Comparison of ENCODE assay signal across 1 cellular context in the genomic region with DNA sequence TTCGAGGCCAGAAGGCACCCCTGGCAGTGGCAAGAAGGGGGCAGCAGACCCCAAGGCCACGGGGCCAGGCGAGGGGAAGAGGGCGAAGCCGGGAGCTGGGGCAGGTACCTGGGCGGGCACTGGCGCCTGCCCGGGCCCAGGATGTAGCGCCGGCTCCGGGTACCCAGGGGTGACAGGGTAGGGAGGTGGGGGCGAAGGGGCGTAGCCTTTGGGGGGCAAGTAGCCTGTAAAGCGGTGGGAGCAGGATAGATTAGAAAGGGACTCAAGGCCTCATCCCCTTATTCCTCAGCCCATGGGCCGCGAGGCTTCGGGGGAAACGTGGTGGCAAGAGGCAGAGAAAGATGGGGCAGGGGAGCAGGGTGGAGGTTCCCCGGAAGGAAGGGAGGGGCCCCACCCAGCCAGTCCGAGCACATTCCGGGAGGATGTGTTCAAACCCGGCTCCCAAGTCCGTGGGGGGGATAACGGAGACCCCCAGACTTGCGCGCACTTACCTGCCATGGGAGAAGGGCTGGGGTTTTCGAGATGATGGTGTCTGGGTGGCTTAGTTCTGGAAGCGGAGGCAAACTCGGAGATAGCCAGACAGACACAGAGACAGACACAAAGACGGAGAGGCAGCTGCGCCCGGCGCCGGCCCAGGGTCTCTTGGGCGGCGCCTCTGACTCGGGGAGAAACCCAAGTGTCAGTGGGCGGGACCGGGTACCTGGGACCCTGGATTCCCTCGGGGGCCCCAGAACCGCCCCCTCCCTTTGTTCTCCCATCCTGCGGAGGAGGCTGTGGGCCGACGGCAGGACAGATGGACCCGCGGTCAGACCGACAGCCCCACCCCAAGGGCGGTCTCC.
TF ChIP-seq lines count a peak whose summit lies in the region.

No MANE protein-coding gene starts in this region.

TF ChIP-seq in IMR-90, 13 proteins besides CTCF, POLR2A, EP300 and RAD21:
- no peak for TF ChIP-seq MAZ (IDR thresholded peaks at IDR 0.05; ENCODE audit: borderline replicate concordance, low read depth, low read length)
- TF ChIP-seq MXI1 (IDR thresholded peaks at IDR 0.05; ENCODE audit: borderline replicate concordance, low read depth, low read length), result peak; percentile 17; the same call in 1 of the 2 replicates
